Comparison of ENCODE assay signal across 24 cellular contexts in genomic region chr1:151098126-151098525, GRCh38.
"Had no signal": no experiment of that assay in that cellular context is flagged by ENCODE, and none has a peak within 500 bp of the region (broad histone marks: within the 10 kb centered on the region; RNA-seq: fewer than 3 reads in every experiment).

No MANE protein-coding gene starts in this region.

- H3K9ac ChIP-seq: neural progenitor cell, parathyroid adenoma had no signal

- FAIRE-seq: colon, kidney had no signal

- H3K4me3 ChIP-seq: dorsolateral prefrontal cortex, gastroesophageal sphincter, heart left ventricle, hepatocyte, neural progenitor cell, prostate gland, right atrium auricular region, skin epidermis, spleen, testis, tibial artery had no signal

- DNase-seq: dorsolateral prefrontal cortex; effector CD4-positive, alpha-beta T cell; heart left ventricle; kidney; mesenchymal stem cell; midbrain; naive thymus-derived CD4-positive, alpha-beta T cell; spleen; stimulated activated CD4-positive, alpha-beta T cell treated with anti-CD3 and anti-CD28 coated beads, Interleukin-4, amount 100 ng/mL, for 4 hours; stimulated activated naive CD8-positive, alpha-beta T cell treated with anti-CD3 and anti-CD28 coated beads, Interleukin-15, Interleukin-2, amounts not matched to agents 100 U/mL and 50 U/mL, for 24 hours; substantia nigra; testis had no signal

- H3K9me3 ChIP-seq: gastroesophageal sphincter, prostate gland, right atrium auricular region, spleen, testis, tibial artery had no signal

- H3K4me2 ChIP-seq: hepatocyte, neural progenitor cell had no signal

- H3K79me2 ChIP-seq: hepatocyte, parathyroid adenoma had no signal

- H3K4me1 ChIP-seq: gastroesophageal sphincter, heart left ventricle, neural progenitor cell, parathyroid adenoma, prostate gland, right atrium auricular region, spleen, testis, tibial artery had no signal

- H3K27ac ChIP-seq: dorsolateral prefrontal cortex, epithelial cell of prostate, gastroesophageal sphincter, heart left ventricle, hepatocyte, neural progenitor cell, parathyroid adenoma, prostate gland, right atrium auricular region, skin epidermis, spleen, testis, tibial artery had no signal

- H3K27me3 ChIP-seq: dorsolateral prefrontal cortex, gastroesophageal sphincter, heart left ventricle, hepatocyte, neural progenitor cell, right atrium auricular region, spleen, testis, tibial artery had no signal

- H3K36me3 ChIP-seq: neural progenitor cell, prostate gland had no signal

- ATAC-seq: gastroesophageal sphincter; heart left ventricle; left lobe of liver; naive thymus-derived CD4-positive, alpha-beta T cell; stimulated activated memory B cell treated with anti-CD40 and anti-IgM and Interleukin-4, amounts not matched to agents 10 μg/mL and 1 μg/mL and 100 μg/mL, for 72 hours; stimulated activated naive CD8-positive, alpha-beta T cell treated with anti-CD3 and anti-CD28 coated beads, Interleukin-15, Interleukin-2, amounts not matched to agents 100 U/mL and 50 U/mL, for 24 hours had no signal

- H2AFZ ChIP-seq: hepatocyte, neural progenitor cell, parathyroid adenoma had no signal
